In the genomic region with DNA sequence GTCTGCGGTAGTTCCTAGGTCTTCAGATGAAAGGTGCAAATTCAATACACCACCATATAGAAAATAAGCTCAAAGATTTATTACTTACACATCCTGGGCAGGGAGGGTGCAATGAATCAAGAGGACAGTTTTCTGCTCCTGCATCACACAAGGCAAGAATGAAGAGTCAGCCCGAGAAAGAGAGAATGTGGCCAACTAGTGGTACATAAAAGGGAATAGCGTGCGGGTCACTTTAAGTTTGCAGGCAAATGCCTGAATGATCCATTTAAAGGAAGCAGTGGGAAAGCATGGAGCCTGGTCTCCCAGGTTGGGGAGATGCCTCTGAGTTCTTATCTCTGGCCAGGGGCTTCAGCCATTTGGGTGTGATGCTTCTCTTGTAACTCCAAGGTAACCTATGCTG, we compare ENCODE assay signal across 1 cellular context.
TF ChIP-seq lines count a peak whose summit lies in the region.

No MANE protein-coding gene starts in this region.

TF ChIP-seq in H1, 55 proteins besides CTCF, POLR2A, EP300 and RAD21 (continued from another document):
- TF ChIP-seq, protein P1, sequence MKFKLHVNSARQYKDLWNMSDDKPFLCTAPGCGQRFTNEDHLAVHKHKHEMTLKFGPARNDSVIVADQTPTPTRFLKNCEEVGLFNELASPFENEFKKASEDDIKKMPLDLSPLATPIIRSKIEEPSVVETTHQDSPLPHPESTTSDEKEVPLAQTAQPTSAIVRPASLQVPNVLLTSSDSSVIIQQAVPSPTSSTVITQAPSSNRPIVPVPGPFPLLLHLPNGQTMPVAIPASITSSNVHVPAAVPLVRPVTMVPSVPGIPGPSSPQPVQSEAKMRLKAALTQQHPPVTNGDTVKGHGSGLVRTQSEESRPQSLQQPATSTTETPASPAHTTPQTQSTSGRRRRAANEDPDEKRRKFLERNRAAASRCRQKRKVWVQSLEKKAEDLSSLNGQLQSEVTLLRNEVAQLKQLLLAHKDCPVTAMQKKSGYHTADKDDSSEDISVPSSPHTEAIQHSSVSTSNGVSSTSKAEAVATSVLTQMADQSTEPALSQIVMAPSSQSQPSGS (IDR thresholded peaks at IDR 0.05; ENCODE audit: low read length): no peak
- no peak for TF ChIP-seq SIN3A (conservative IDR thresholded peaks at IDR 0.05 in 1 of 2, IDR thresholded peaks at IDR 0.05 in 1 of 2; ENCODE audit: low read depth in 1 of 2, low read length in 2 of 2)
- no peak for TF ChIP-seq HDAC6 (IDR thresholded peaks at IDR 0.05; ENCODE audit: low read depth, low read length)
- TF ChIP-seq SAP30 (IDR thresholded peaks at IDR 0.05; ENCODE audit: insufficient read depth, insufficient replicate concordance, low read length): no peak
